In the genomic region with DNA sequence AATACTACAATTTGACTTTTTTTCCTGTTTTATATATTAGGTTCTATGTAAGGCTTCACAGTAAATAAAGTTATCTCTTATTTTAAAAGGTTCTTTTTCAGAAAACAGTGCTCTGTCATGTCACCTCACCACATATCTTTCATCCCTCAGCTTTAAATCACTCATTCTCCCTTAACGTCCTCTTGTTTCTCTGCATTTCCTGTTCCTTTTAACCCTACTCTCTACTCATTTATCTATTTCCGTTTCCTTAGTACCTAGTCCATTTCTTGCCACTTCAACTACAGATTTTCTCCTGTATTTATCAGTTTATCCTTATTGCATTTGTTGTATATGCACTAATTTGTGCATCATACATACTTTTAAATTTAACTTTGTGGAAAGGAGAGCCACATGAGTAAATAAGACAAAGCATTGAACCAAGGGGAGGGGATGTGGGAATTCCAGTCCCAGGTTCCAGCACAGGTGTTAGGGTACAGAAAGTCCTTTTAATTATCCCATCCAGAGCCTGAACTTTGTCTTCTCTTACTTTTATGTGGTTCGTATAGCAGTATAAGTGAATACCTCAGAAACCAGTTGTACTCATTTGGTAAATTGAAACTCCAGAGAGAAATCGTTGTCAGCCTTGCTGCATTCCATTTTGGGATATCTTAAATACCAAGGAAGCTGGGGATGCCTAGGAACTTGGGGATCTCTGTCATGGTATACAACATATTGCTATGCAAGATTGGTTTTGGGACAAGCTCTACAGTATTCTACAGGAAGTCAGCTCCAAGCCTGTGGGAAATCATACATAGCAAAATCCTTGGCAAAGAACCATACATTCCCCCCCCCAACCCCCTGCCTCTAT, we compare ENCODE assay signal across 11 cellular contexts.
DNase-seq lines count a peak whose midpoint lies in the region; ATAC-seq and TF ChIP-seq lines count a peak whose summit lies in the region.
"Had no signal": no experiment of that assay in that cellular context is flagged by ENCODE, and none has a peak within 500 bp of the region (broad histone marks: within the 10 kb centered on the region; RNA-seq: fewer than 3 reads in every experiment).

No MANE protein-coding gene starts in this region.

- H3K27me3 Mint-ChIP-seq in CD4-positive, alpha-beta memory T cell: no peaks in the 10 kb centered on the region
- no peaks in the 10 kb centered on the region for H3K27me3 Mint-ChIP-seq in activated CD8-positive, alpha-beta T cell treated with anti-CD3 and anti-CD28 coated beads for 36 hours

- peaks cover 5% of the 10 kb centered on the region for H3K36me3 ChIP-seq in CD4-positive, alpha-beta memory T cell (ENCODE audit: insufficient read depth, low read length)
- peaks cover 3 to 12% of the 10 kb centered on the region in 2 donors for H3K36me3 ChIP-seq in mucosa of rectum (ENCODE audit: control insufficient read depth in 2 of 2, insufficient read depth in 2 of 2, low read length in 2 of 2)
- H3K36me3 ChIP-seq: prostate gland had no signal

- peaks cover 0 to 1% (median 0%) of the 10 kb centered on the region in 8 donors for H3K9me3 Mint-ChIP-seq in CD4-positive, alpha-beta memory T cell
- H3K9me3 Mint-ChIP-seq in activated CD8-positive, alpha-beta T cell treated with anti-CD3 and anti-CD28 coated beads for 36 hours: no peaks in the 10 kb centered on the region

- H3K9ac ChIP-seq in mucosa of rectum (ENCODE audit: low read depth in 1 of 2, low read length in 2 of 2): peak overlapping the region in 1 of 2 donors; percentile 4

- CTCF ChIA-PET in CD4-positive, alpha-beta memory T cell (lab: Charles Lee; ENCODE audit: partially characterized antibody): interaction anchor here (1.4 kb wide), 1 partner anchor 121 kb away, joined by 10 read pairs; a partner anchor contains a TSS
- CTCF ChIA-PET in activated CD8-positive, alpha-beta T cell treated with anti-CD3 and anti-CD28 coated beads for 36 hours (lab: Charles Lee): interaction anchor here (1.2 kb wide), 1 partner anchor 12 kb away, joined by 3 read pairs; no protein-coding TSS in a partner anchor

- intact Hi-C loops in CD4-positive, alpha-beta memory T cell (cut with micrococcal nuclease): no loop called here
- intact Hi-C loops in activated CD8-positive, alpha-beta T cell treated with anti-CD3 and anti-CD28 coated beads for 36 hours (cut with micrococcal nuclease): no loop called here

- no peak overlapping the region for H3K27ac ChIP-seq in CD4-positive, alpha-beta memory T cell (ENCODE audit: low read depth, low read length)
- H3K27ac ChIP-seq in HL-60 (replicated peaks) (0 out of 2 replicates have a peak overlapping the region, but pooled peaks have one; percentile 13), mucosa of rectum (ENCODE audit: low read depth in 2 of 2, low read length in 2 of 2) (peak overlapping the region; percentile 44 to 58)
- H3K27ac ChIP-seq: left ventricle myocardium inferior, prostate gland, tibial artery had no signal

- POLR2A ChIA-PET in CD4-positive, alpha-beta memory T cell (lab: Charles Lee; ENCODE audit: partially characterized antibody): interaction anchor here (1.0 to 1.3 kb wide), 3 partner anchors 16 to 121 kb away, joined by 3 to 6 read pairs (median 4); a partner anchor contains a TSS
- POLR2A ChIA-PET in activated CD8-positive, alpha-beta T cell treated with anti-CD3 and anti-CD28 coated beads for 36 hours (lab: Charles Lee): interaction anchor here (0.7 to 1.6 kb wide), 4 partner anchors 14 to 120 kb away, joined by 3 to 6 read pairs (median 4); a partner anchor contains a TSS

- H3K4me3 ChIP-seq in CD4-positive, alpha-beta memory T cell (ENCODE audit: low read length in 2 of 2): no peak overlapping the region
- H3K4me3 ChIP-seq in HL-60 (replicated peaks; ENCODE audit: insufficient read depth, low read length): no peak overlapping the region
- peak overlapping the region; percentile 21 to 37 for H3K4me3 ChIP-seq in mucosa of rectum (ENCODE audit: low read length in 2 of 2)
- H3K4me3 ChIP-seq: left ventricle myocardium inferior, prostate gland, tibial artery had no signal

- H3K9me3 ChIP-seq in CD4-positive, alpha-beta memory T cell (ENCODE audit: control insufficient read depth in 1 of 2, low read length in 2 of 2): no peaks in the 10 kb centered on the region
- H3K9me3 ChIP-seq in mucosa of rectum (ENCODE audit: control insufficient read depth in 2 of 2, low read length in 2 of 2): no peaks in the 10 kb centered on the region
- H3K9me3 ChIP-seq: left ventricle myocardium inferior, prostate gland, tibial artery had no signal

- peak; percentile 54 for ATAC-seq in activated CD8-positive, alpha-beta T cell treated with anti-CD3 and anti-CD28 coated beads for 36 hours
- ATAC-seq in HG03469 (IDR thresholded peaks at IDR 0.05; ENCODE audit: unreplicated experiment) (no peak), HG03460 (IDR thresholded peaks at IDR 0.05; ENCODE audit: unreplicated experiment) (no peak), GM18502 (IDR thresholded peaks at IDR 0.05; ENCODE audit: poor library complexity, unreplicated experiment) (no peak)

- peaks cover 35 to 57% (median 43%) of the 10 kb centered on the region in 4 donors for H3K4me1 Mint-ChIP-seq in CD4-positive, alpha-beta memory T cell
- peaks cover 41% of the 10 kb centered on the region for H3K4me1 Mint-ChIP-seq in activated CD8-positive, alpha-beta T cell treated with anti-CD3 and anti-CD28 coated beads for 36 hours (ENCODE audit: low read depth)

- H3K27me3 ChIP-seq in CD4-positive, alpha-beta memory T cell (ENCODE audit: insufficient read depth, low read length): no peaks in the 10 kb centered on the region
- no peaks in the 10 kb centered on the region for H3K27me3 ChIP-seq in HL-60 (ENCODE audit: insufficient read depth, poor library complexity, severe bottlenecking)
- H3K27me3 ChIP-seq in mucosa of rectum (ENCODE audit: control insufficient read depth in 2 of 2, insufficient read depth in 2 of 2, low read length in 2 of 2): no peaks in the 10 kb centered on the region
- H3K27me3 ChIP-seq: tibial artery had no signal

- peak overlapping the region in 7 of 8 donors; percentile 0 to 70 (median 48) for H3K4me3 Mint-ChIP-seq in CD4-positive, alpha-beta memory T cell
- H3K4me3 Mint-ChIP-seq in activated CD8-positive, alpha-beta T cell treated with anti-CD3 and anti-CD28 coated beads for 36 hours: no peak overlapping the region

- no peak for TF ChIP-seq CTCF in HL-60 (IDR thresholded peaks at IDR 0.05; ENCODE audit: insufficient read depth, low read length)
- no peak for TF ChIP-seq CTCF in activated CD8-positive, alpha-beta T cell treated with anti-CD3 and anti-CD28 coated beads for 36 hours (IDR thresholded peaks at IDR 0.05)

- peak overlapping the region in 6 of 7 donors; percentile 4 to 66 (median 44) for H3K27ac Mint-ChIP-seq in CD4-positive, alpha-beta memory T cell
- peak overlapping the region; percentile 81 for H3K27ac Mint-ChIP-seq in activated CD8-positive, alpha-beta T cell treated with anti-CD3 and anti-CD28 coated beads for 36 hours

- peaks cover 19 to 25% of the 10 kb centered on the region in 2 donors for H3K36me3 Mint-ChIP-seq in CD4-positive, alpha-beta memory T cell
- H3K36me3 Mint-ChIP-seq in activated CD8-positive, alpha-beta T cell treated with anti-CD3 and anti-CD28 coated beads for 36 hours (ENCODE audit: low read depth): peaks cover 15% of the 10 kb centered on the region

- DNase-seq in CD4-positive, alpha-beta memory T cell: peak in 1 of 5 donors; percentile 20
- DNase-seq in HL-60 (ENCODE audit: low read depth in 1 of 2, low spot score in 1 of 2) (no peak), T1000 (lab: John Stamatoyannopoulos, UW) (no peak)
- no peak for DNase-seq in activated CD8-positive, alpha-beta T cell treated with anti-CD3 and anti-CD28 coated beads for 36 hours
- DNase-seq: left ventricle myocardium inferior, tibial artery had no signal

- H3K4me1 ChIP-seq in CD4-positive, alpha-beta memory T cell (ENCODE audit: insufficient read depth, low read length): peaks cover 41% of the 10 kb centered on the region
- H3K4me1 ChIP-seq in mucosa of rectum (ENCODE audit: control insufficient read depth in 2 of 2, insufficient read depth in 2 of 2, low read length in 2 of 2): peaks cover 28 to 44% of the 10 kb centered on the region in 2 donors
- H3K4me1 ChIP-seq: prostate gland had no signal

Comparison
In these comparisons a context has a peak if more than half of its experiments do, and no peak if none do; other contexts are left out.
1. H3K4me3 ChIP-seq: peak in mucosa of rectum (2 of 2); none in CD4-positive, alpha-beta memory T cell (0 of 2) and HL-60 (single experiment).